8 cellular contexts compared by ENCODE assay signal in genomic region chr2:64228126-64228678, GRCh38.
A peak's percentile ranks its signal among the peaks of the same experiment; 100 is the strongest.
DNase-seq lines count a peak whose midpoint lies in the region; ATAC-seq, FAIRE-seq and TF ChIP-seq lines count a peak whose summit lies in the region.

No MANE protein-coding gene starts in this region.

- H3K9ac ChIP-seq in HepG2 (ENCODE audit: insufficient read depth, low read depth, low read length) = peak overlapping the region; percentile 0; the same call in 1 of the 2 replicates

- ATAC-seq in GM19023 (IDR thresholded peaks at IDR 0.05; ENCODE audit: unreplicated experiment) (peak; percentile 97), HG03139 (IDR thresholded peaks at IDR 0.05; ENCODE audit: unreplicated experiment) (peak; percentile 96), HepG2 (peak; percentile 99)

- H3K4me1 ChIP-seq in HepG2 (ENCODE audit: insufficient read depth, low read length) = peaks cover 10% of the 10 kb centered on the region

- intact Hi-C loops in dorsolateral prefrontal cortex (cut with DNase I) (loop anchor here (1.0 to 10.0 kb wide), 4 partner anchors 83 to 173 kb away; partner anchors contain the start of gene PELI1 (in 2 of the 2)), HepG2 (cut with micrococcal nuclease; ENCODE audit: unreplicated experiment) (no loop called here)

- peak overlapping the region; percentile 92 for H2AFZ ChIP-seq in HepG2 (ENCODE audit: low read length)

- no peaks in the 10 kb centered on the region for H4K20me1 ChIP-seq in HepG2 (ENCODE audit: insufficient read depth, low read length)

- peak overlapping the region; percentile 74 to 98 (median 94) for H3K27ac ChIP-seq in dorsolateral prefrontal cortex
- no peak overlapping the region for H3K27ac ChIP-seq in HepG2 (ENCODE audit: extremely low read length, insufficient read depth, low read length)

- H3K79me2 ChIP-seq in HepG2 (ENCODE audit: insufficient read depth, low read length) = no peaks in the 10 kb centered on the region

- H3K4me3 ChIP-seq in dorsolateral prefrontal cortex (peak overlapping the region; percentile 35 to 76 (median 62)), HepG2 (replicated peaks in 1 of 3; ENCODE audit: insufficient read depth in 1 of 3, low read depth in 2 of 3, low read length in 3 of 3) (peak overlapping the region; percentile 40 to 64 (median 49))

- TF ChIP-seq POLR2A in HepG2 (IDR thresholded peaks at IDR 0.05; ENCODE audit: insufficient read depth in 1 of 2, low read depth in 2 of 2, low read length in 2 of 2) = no peak

- TF ChIP-seq RAD21 in HepG2 (CRISPR knock-in tag; IDR thresholded peaks at IDR 0.05) = no peak

- H3K36me3 ChIP-seq in HepG2 (replicated peaks in 1 of 2; ENCODE audit: control insufficient read depth in 1 of 2, insufficient read depth in 2 of 2, low read length in 2 of 2) = no peaks in the 10 kb centered on the region

- POLR2A ChIA-PET in HepG2 (lab: Yijun Ruan, JAX) = interaction anchor here (1.3 kb wide), 1 partner anchor 122 kb away, joined by 3 read pairs; no protein-coding TSS in a partner anchor

- WGBS in HepG2 (ENCODE audit: low lambda C conversion rate) = 2% methylated on average over 17 of the region's 26 CpGs

- CTCF ChIA-PET in HepG2 (lab: Yijun Ruan, JAX; ENCODE audit: low intra/inter-chr PET ratio, low total read pairs) = no interaction called here

- H3K9me3 ChIP-seq in HepG2 (ENCODE audit: low read length) = no peaks in the 10 kb centered on the region

- FAIRE-seq in HepG2 (lab: Jason Lieb, UNC) = no peak

- in situ Hi-C loops in HepG2 (cut with HindIII; ENCODE audit: extremely low pct_ligation_motif_present, low pct_unique_long_range_greater_than_20kb) = no loop called here

- H3K27me3 ChIP-seq in dorsolateral prefrontal cortex (no peaks in the 10 kb centered on the region), HepG2 (ENCODE audit: control insufficient read depth in 1 of 2, insufficient read depth in 2 of 2, low read length in 2 of 2) (peaks cover 0 to 25% of the 10 kb centered on the region in 2 experiments; a peak in 3 of 5 replicates)

- peak in 33 of 56 donors; percentile 11 to 59 (median 24) for TF ChIP-seq CTCF in dorsolateral prefrontal cortex (IDR thresholded peaks at IDR 0.05 in 54 of 56, conservative IDR thresholded peaks at IDR 0.05 in 2 of 56; ENCODE audit: low read depth in 1 of 56, partially characterized antibody in 56 of 56)
- TF ChIP-seq CTCF in HepG2 (CRISPR knock-in tag; IDR thresholded peaks at IDR 0.05) = 0 out of 2 replicates have a peak, but pooled peaks have one; percentile 11

- H3K4me2 ChIP-seq in HepG2 (ENCODE audit: low read depth, low read length) = peak overlapping the region; percentile 92

- TF ChIP-seq EP300 in HepG2 (IDR thresholded peaks at IDR 0.05; ENCODE audit: low read depth in 2 of 2, low read length in 2 of 2) (no peak), HepG2 (CRISPR knock-in tag; IDR thresholded peaks at IDR 0.05; ENCODE audit: borderline replicate concordance) (no peak)

- DNase-seq in AG20443 (ENCODE audit: low spot score) (peak; percentile 89), NCI-H2227 treated with DMSO at 0.1 percent for 48 hours (lab: John Stamatoyannopoulos, UW) (peak; percentile 99), dorsolateral prefrontal cortex (peak; percentile 65 to 93 (median 91)), HepG2 (ENCODE audit: low spot score) (peak; percentile 29)
- peak; percentile 76 for DNase-seq in activated CD4-positive, alpha-beta T cell treated with anti-CD3 and anti-CD28 coated beads for 48 hours
- peak; percentile 67 for DNase-seq in stimulated activated CD4-positive, alpha-beta T cell treated with anti-CD3 and anti-CD28 coated beads, Interleukin-4, amount 100 ng/mL, for 24 hours

- no TSS peak for BruUV-seq in HepG2 (replicated peaks; lab: Mats Ljungman, UMichigan)

TF ChIP-seq in HepG2, 621 proteins besides CTCF, POLR2A, EP300 and RAD21 (continues in another document):
- TF ChIP-seq ZFP41 (CRISPR knock-in tag; IDR thresholded peaks at IDR 0.05; ENCODE audit: borderline replicate concordance) (no peak), CHCHD3 (CRISPR knock-in tag; IDR thresholded peaks at IDR 0.05) (no peak), NFE2L1 (CRISPR knock-in tag; IDR thresholded peaks at IDR 0.05; ENCODE audit: borderline replicate concordance) (no peak), CC2D1A (CRISPR knock-in tag; IDR thresholded peaks at IDR 0.05) (no peak), ONECUT2 (CRISPR knock-in tag; IDR thresholded peaks at IDR 0.05) (no peak), HNRNPL (IDR thresholded peaks at IDR 0.05; ENCODE audit: low read depth, low read length) (no peak), ZNF777 (CRISPR knock-in tag; IDR thresholded peaks at IDR 0.05) (peak; percentile 87), ZNF639 (CRISPR knock-in tag; conservative IDR thresholded peaks at IDR 0.05) (no peak), E2F1 (CRISPR knock-in tag; IDR thresholded peaks at IDR 0.05) (peak; percentile 61), TIGD3 (CRISPR knock-in tag; IDR thresholded peaks at IDR 0.05; ENCODE audit: borderline replicate concordance) (no peak), FOXK1 (CRISPR knock-in tag; IDR thresholded peaks at IDR 0.05; ENCODE audit: borderline replicate concordance, low read depth) (no peak), BORCS8-MEF2B (CRISPR knock-in tag; IDR thresholded peaks at IDR 0.05) (peak; percentile 39; the same call in 1 of the 2 replicates), ZNF577 (CRISPR knock-in tag; IDR thresholded peaks at IDR 0.05; ENCODE audit: borderline replicate concordance, low read depth) (no peak), ZNF121 (CRISPR knock-in tag; IDR thresholded peaks at IDR 0.05) (no peak), SMAD9 (CRISPR knock-in tag; IDR thresholded peaks at IDR 0.05) (no peak), MYPOP (CRISPR knock-in tag; IDR thresholded peaks at IDR 0.05) (peak; percentile 74; the same call in 1 of the 2 replicates), REXO4 (CRISPR knock-in tag; IDR thresholded peaks at IDR 0.05; ENCODE audit: borderline replicate concordance) (no peak), MAF1 (CRISPR knock-in tag; IDR thresholded peaks at IDR 0.05; ENCODE audit: borderline replicate concordance) (no peak), SALL1 (CRISPR knock-in tag; IDR thresholded peaks at IDR 0.05) (peak; percentile 60), ZNF800 (CRISPR knock-in tag; IDR thresholded peaks at IDR 0.05) (peak; percentile 91), ZNF12 (CRISPR knock-in tag; IDR thresholded peaks at IDR 0.05) (0 out of 2 replicates have a peak, but pooled peaks have one; percentile 29), EEA1 (CRISPR knock-in tag; IDR thresholded peaks at IDR 0.05; ENCODE audit: borderline replicate concordance) (no peak)

Comparison
In these comparisons a context has a peak if more than half of its experiments do, and no peak if none do; other contexts are left out.
1. DNase-seq: peak in every context shown above with its lines; median percentile 99 in NCI-H2227 treated with DMSO at 0.1 percent for 48 hours; 91 in dorsolateral prefrontal cortex; 89 in AG20443; 76 in activated CD4-positive, alpha-beta T cell treated with anti-CD3 and anti-CD28 coated beads for 48 hours; 67 in stimulated activated CD4-positive, alpha-beta T cell treated with anti-CD3 and anti-CD28 coated beads, Interleukin-4, amount 100 ng/mL, for 24 hours; 29 in HepG2.